In genomic region chr10:100637785-100638184, GRCh38 we compare ENCODE assay signal across 8 cellular contexts.
DNase-seq lines count a peak whose midpoint lies in the region; ATAC-seq and TF ChIP-seq lines count a peak whose summit lies in the region.

No MANE protein-coding gene starts in this region.

- DNase-seq in activated CD4-positive, alpha-beta T cell treated with anti-CD3 and anti-CD28 coated beads for 48 hours = peak; percentile 33
- DNase-seq in activated CD4-positive, alpha-beta T cell treated with anti-CD3 and anti-CD28 coated beads, Interleukin-2, amount 10 ng/mL, durations not matched to agents 7 days and 5 days = no peak
- DNase-seq in NB4 (ENCODE audit: low read depth) (peak; percentile 36), endodermal cell (peak; percentile 96), NCI-H526 treated with DMSO at 0.1 percent for 48 hours (lab: John Stamatoyannopoulos, UW) (no peak), vagina (ENCODE audit: extremely low spot score in 2 of 2) (no peak), sigmoid colon (no peak)

- H3K4me1 ChIP-seq in endodermal cell (ENCODE audit: control insufficient read depth, insufficient read depth, low read length) (peaks cover 6% of the 10 kb centered on the region), vagina (no peaks in the 10 kb centered on the region), sigmoid colon (no peaks in the 10 kb centered on the region)

- H3K27ac Mint-ChIP-seq in activated CD4-positive, alpha-beta T cell treated with anti-CD3 and anti-CD28 coated beads, Interleukin-2, amount 10 ng/mL, durations not matched to agents 7 days and 5 days = no peak overlapping the region
- H3K27ac Mint-ChIP-seq in endodermal cell = no peak overlapping the region
- no peak overlapping the region for H3K27ac Mint-ChIP-seq in stimulated activated memory B cell treated with anti-CD40 and anti-IgM and Interleukin-4, amounts not matched to agents 10 μg/mL and 1 μg/mL and 100 μg/mL, for 72 hours

- no peak overlapping the region for H3K4me3 Mint-ChIP-seq in activated CD4-positive, alpha-beta T cell treated with anti-CD3 and anti-CD28 coated beads, Interleukin-2, amount 10 ng/mL, durations not matched to agents 7 days and 5 days
- no peak overlapping the region for H3K4me3 Mint-ChIP-seq in endodermal cell
- H3K4me3 Mint-ChIP-seq in stimulated activated memory B cell treated with anti-CD40 and anti-IgM and Interleukin-4, amounts not matched to agents 10 μg/mL and 1 μg/mL and 100 μg/mL, for 72 hours = no peak overlapping the region

- H3K27ac ChIP-seq in endodermal cell (ENCODE audit: low read depth, low read length) = peak overlapping the region; percentile 51
- no peak overlapping the region for H3K27ac ChIP-seq in vagina
- no peak overlapping the region for H3K27ac ChIP-seq in sigmoid colon

- H3K4me3 ChIP-seq in NB4 (ENCODE audit: low read depth, low read length) = no peak overlapping the region
- no peak overlapping the region for H3K4me3 ChIP-seq in endodermal cell (ENCODE audit: low read length)
- H3K4me3 ChIP-seq in vagina = no peak overlapping the region
- H3K4me3 ChIP-seq in sigmoid colon = no peak overlapping the region

- peaks cover 72% of the 10 kb centered on the region for H3K27me3 ChIP-seq in endodermal cell (ENCODE audit: control insufficient read depth, insufficient read depth, low read length, poor library complexity, severe bottlenecking)
- no peaks in the 10 kb centered on the region for H3K27me3 ChIP-seq in vagina
- H3K27me3 ChIP-seq in sigmoid colon = peaks cover 6 to 67% (median 24%) of the 10 kb centered on the region in 3 donors

- TF ChIP-seq CTCF in NB4 (IDR thresholded peaks at IDR 0.05; ENCODE audit: low read depth, low read length) (peak; percentile 47), endodermal cell (conservative IDR thresholded peaks at IDR 0.05) (peak; percentile 94), vagina (IDR thresholded peaks at IDR 0.05) (no peak), sigmoid colon (IDR thresholded peaks at IDR 0.05) (no peak)

- peak; percentile 31 for ATAC-seq in stimulated activated memory B cell treated with anti-CD40 and anti-IgM and Interleukin-4, amounts not matched to agents 10 μg/mL and 1 μg/mL and 100 μg/mL, for 72 hours

- CTCF ChIA-PET in activated CD4-positive, alpha-beta T cell treated with anti-CD3 and anti-CD28 coated beads, Interleukin-2, amount 10 ng/mL, durations not matched to agents 7 days and 5 days (lab: Charles Lee) = interaction anchor here (0.9 kb wide), 1 partner anchor 27 kb away, joined by 3 read pairs; no protein-coding TSS in a partner anchor

- peaks cover 47% of the 10 kb centered on the region for H3K27me3 Mint-ChIP-seq in activated CD4-positive, alpha-beta T cell treated with anti-CD3 and anti-CD28 coated beads, Interleukin-2, amount 10 ng/mL, durations not matched to agents 7 days and 5 days
- peaks cover 76% of the 10 kb centered on the region for H3K27me3 Mint-ChIP-seq in endodermal cell (ENCODE audit: insufficient read depth)
- H3K27me3 Mint-ChIP-seq in stimulated activated memory B cell treated with anti-CD40 and anti-IgM and Interleukin-4, amounts not matched to agents 10 μg/mL and 1 μg/mL and 100 μg/mL, for 72 hours = peaks cover 82% of the 10 kb centered on the region

- no peaks in the 10 kb centered on the region for H3K9me3 Mint-ChIP-seq in activated CD4-positive, alpha-beta T cell treated with anti-CD3 and anti-CD28 coated beads, Interleukin-2, amount 10 ng/mL, durations not matched to agents 7 days and 5 days
- no peaks in the 10 kb centered on the region for H3K9me3 Mint-ChIP-seq in endodermal cell
- peaks cover 3% of the 10 kb centered on the region for H3K9me3 Mint-ChIP-seq in stimulated activated memory B cell treated with anti-CD40 and anti-IgM and Interleukin-4, amounts not matched to agents 10 μg/mL and 1 μg/mL and 100 μg/mL, for 72 hours

- H3K36me3 ChIP-seq in endodermal cell (ENCODE audit: control insufficient read depth, insufficient read depth, low read length) (no peaks in the 10 kb centered on the region), vagina (no peaks in the 10 kb centered on the region), sigmoid colon (no peaks in the 10 kb centered on the region)

- POLR2A ChIA-PET in activated CD4-positive, alpha-beta T cell treated with anti-CD3 and anti-CD28 coated beads, Interleukin-2, amount 10 ng/mL, durations not matched to agents 7 days and 5 days (lab: Charles Lee) = no interaction called here

- no peak for TF ChIP-seq POLR2A in NB4 (IDR thresholded peaks at IDR 0.05; ENCODE audit: extremely low read depth, insufficient read length)
- TF ChIP-seq POLR2A in vagina (IDR thresholded peaks at IDR 0.05) = no peak
- no peak for TF ChIP-seq POLR2A in sigmoid colon (IDR thresholded peaks at IDR 0.05)

- intact Hi-C loops in vagina (cut with DNase I) = no loop called here
- intact Hi-C loops in sigmoid colon (cut with DNase I) = no loop called here

- H3K9me3 ChIP-seq in endodermal cell (ENCODE audit: control insufficient read depth, low read length) (no peaks in the 10 kb centered on the region), vagina (no peaks in the 10 kb centered on the region), sigmoid colon (no peaks in the 10 kb centered on the region)

- 17 to 24% methylated on average over 7 to 9 of the region's 9 CpGs for WGBS in endodermal cell (ENCODE audit: insufficient coverage in 1 of 2, insufficient read length in 1 of 2), 2 experiments
- 10 to 30% methylated on average over 9 of the region's 9 CpGs for WGBS in sigmoid colon, 2 donors

- H3K9ac ChIP-seq in endodermal cell (ENCODE audit: extremely low read depth, low read length, poor library complexity, severe bottlenecking) = no peak overlapping the region

- H3K4me1 Mint-ChIP-seq in activated CD4-positive, alpha-beta T cell treated with anti-CD3 and anti-CD28 coated beads, Interleukin-2, amount 10 ng/mL, durations not matched to agents 7 days and 5 days = no peaks in the 10 kb centered on the region
- H3K4me1 Mint-ChIP-seq in endodermal cell = peaks cover 26% of the 10 kb centered on the region
- H3K4me1 Mint-ChIP-seq in stimulated activated memory B cell treated with anti-CD40 and anti-IgM and Interleukin-4, amounts not matched to agents 10 μg/mL and 1 μg/mL and 100 μg/mL, for 72 hours = peaks cover 4% of the 10 kb centered on the region

- no peak for TF ChIP-seq EP300 in sigmoid colon (IDR thresholded peaks at IDR 0.05)

- no peaks in the 10 kb centered on the region for H3K36me3 Mint-ChIP-seq in activated CD4-positive, alpha-beta T cell treated with anti-CD3 and anti-CD28 coated beads, Interleukin-2, amount 10 ng/mL, durations not matched to agents 7 days and 5 days (ENCODE audit: low read depth)
- H3K36me3 Mint-ChIP-seq in endodermal cell (ENCODE audit: low read depth) = no peaks in the 10 kb centered on the region
- H3K36me3 Mint-ChIP-seq in stimulated activated memory B cell treated with anti-CD40 and anti-IgM and Interleukin-4, amounts not matched to agents 10 μg/mL and 1 μg/mL and 100 μg/mL, for 72 hours = no peaks in the 10 kb centered on the region

Comparison
In these comparisons a context has a peak if more than half of its experiments do, and no peak if none do; other contexts are left out.
1. DNase-seq: peak in activated CD4-positive, alpha-beta T cell treated with anti-CD3 and anti-CD28 coated beads for 48 hours (single experiment), NB4 (single experiment) and endodermal cell (single experiment); none in activated CD4-positive, alpha-beta T cell treated with anti-CD3 and anti-CD28 coated beads, Interleukin-2, amount 10 ng/mL, durations not matched to agents 7 days and 5 days (single experiment), NCI-H526 treated with DMSO at 0.1 percent for 48 hours (single experiment), vagina (0 of 2) and sigmoid colon (single experiment).
2. CTCF ChIP-seq: peak in NB4 (single experiment) and endodermal cell (single experiment); none in vagina (0 of 3) and sigmoid colon (0 of 4).